ENCODE assay signal across 11 cellular contexts in genomic region chr9:20015427-20015931, GRCh38.
DNase-seq lines count a peak whose midpoint lies in the region; ATAC-seq, FAIRE-seq and TF ChIP-seq lines count a peak whose summit lies in the region.
"Had no signal": no experiment of that assay in that cellular context is flagged by ENCODE, and none has a peak within 500 bp of the region (broad histone marks: within the 10 kb centered on the region; RNA-seq: fewer than 3 reads in every experiment).

No MANE protein-coding gene starts in this region.

- H3K79me2 ChIP-seq in DND-41 (ENCODE audit: insufficient read depth, low read length): no peaks in the 10 kb centered on the region

- H3K4me3 Mint-ChIP-seq in activated CD8-positive, alpha-beta T cell treated with anti-CD3 and anti-CD28 coated beads for 36 hours: no peak overlapping the region
- H3K4me3 Mint-ChIP-seq in endodermal cell: no peak overlapping the region

- ATAC-seq in DND-41 (ENCODE audit: insufficient read depth, low read depth): peak; percentile 92
- ATAC-seq in GM19351 (IDR thresholded peaks at IDR 0.05; ENCODE audit: unreplicated experiment): peak; percentile 78
- peak; percentile 53 for ATAC-seq in HG03378 (IDR thresholded peaks at IDR 0.05; ENCODE audit: unreplicated experiment)
- ATAC-seq in activated CD8-positive, alpha-beta T cell treated with anti-CD3 and anti-CD28 coated beads for 36 hours: peak; percentile 60

- no peak for FAIRE-seq in kidney (lab: Jason Lieb, UNC)

- H3K9me3 Mint-ChIP-seq in activated CD8-positive, alpha-beta T cell treated with anti-CD3 and anti-CD28 coated beads for 36 hours: peaks cover 18% of the 10 kb centered on the region
- peaks cover 12% of the 10 kb centered on the region for H3K9me3 Mint-ChIP-seq in endodermal cell

- H3K9ac ChIP-seq in DND-41 (ENCODE audit: low read depth, low read length) (peak overlapping the region; percentile 22; the same call in 1 of the 2 replicates), kidney (ENCODE audit: low read length in 2 of 2) (no peak overlapping the region), endodermal cell (ENCODE audit: extremely low read depth, low read length, poor library complexity, severe bottlenecking) (no peak overlapping the region)

- TF ChIP-seq CTCF in DND-41 (IDR thresholded peaks at IDR 0.05; ENCODE audit: borderline replicate concordance, extremely low read depth, low read length, poor library complexity, severe bottlenecking) (no peak), kidney (IDR thresholded peaks at IDR 0.05; ENCODE audit: borderline replicate concordance, extremely low read depth, insufficient read depth) (no peak), endodermal cell (conservative IDR thresholded peaks at IDR 0.05) (no peak)
- TF ChIP-seq CTCF in activated CD8-positive, alpha-beta T cell treated with anti-CD3 and anti-CD28 coated beads for 36 hours (IDR thresholded peaks at IDR 0.05): no peak

- CTCF ChIA-PET in activated CD8-positive, alpha-beta T cell treated with anti-CD3 and anti-CD28 coated beads for 36 hours (lab: Charles Lee): interaction anchor here (0.9 to 1.2 kb wide), 2 partner anchors 10 to 16 kb away, joined by 3 read pairs; no protein-coding TSS in a partner anchor

- POLR2A ChIA-PET in activated CD8-positive, alpha-beta T cell treated with anti-CD3 and anti-CD28 coated beads for 36 hours (lab: Charles Lee): no interaction called here

- H3K4me2 ChIP-seq in DND-41 (ENCODE audit: insufficient read depth, low read length): peak overlapping the region; percentile 10; the same call in 1 of the 2 replicates

- H3K4me3 ChIP-seq in DND-41 (ENCODE audit: low read depth in 1 of 2, low read length in 2 of 2) (no peak overlapping the region), kidney (ENCODE audit: low read length in 2 of 2) (no peak overlapping the region), endodermal cell (ENCODE audit: low read length) (no peak overlapping the region)

- no peaks in the 10 kb centered on the region for H3K27me3 Mint-ChIP-seq in activated CD8-positive, alpha-beta T cell treated with anti-CD3 and anti-CD28 coated beads for 36 hours
- H3K27me3 Mint-ChIP-seq in endodermal cell (ENCODE audit: insufficient read depth): peaks cover 4% of the 10 kb centered on the region

- H3K9me3 ChIP-seq in DND-41 (ENCODE audit: insufficient read depth, low read length, severe bottlenecking): no peaks in the 10 kb centered on the region
- no peaks in the 10 kb centered on the region for H3K9me3 ChIP-seq in kidney (ENCODE audit: control insufficient read depth in 1 of 2, low read length in 2 of 2)
- peaks cover 15% of the 10 kb centered on the region for H3K9me3 ChIP-seq in endodermal cell (ENCODE audit: control insufficient read depth, low read length)

- H3K4me1 ChIP-seq in DND-41 (ENCODE audit: insufficient read depth, low read length): peaks cover 29% of the 10 kb centered on the region
- H3K4me1 ChIP-seq in kidney (ENCODE audit: control insufficient read depth in 1 of 2, insufficient read depth in 1 of 2, low read depth in 1 of 2, low read length in 2 of 2): no peaks in the 10 kb centered on the region
- H3K4me1 ChIP-seq in endodermal cell (ENCODE audit: control insufficient read depth, insufficient read depth, low read length): no peaks in the 10 kb centered on the region

- peak overlapping the region; percentile 59 for H2AFZ ChIP-seq in DND-41 (ENCODE audit: low read depth, low read length)

- peak; percentile 60 for DNase-seq in DND-41
- peak; percentile 15 for DNase-seq in activated CD8-positive, alpha-beta T cell treated with anti-CD3 and anti-CD28 coated beads for 36 hours
- DNase-seq in kidney: no peak
- no peak for DNase-seq in cerebellar nuclear complex (lab: John Stamatoyannopoulos, UW)
- DNase-seq in cardiac septum (ENCODE audit: low spot score): no peak
- DNase-seq in endodermal cell: no peak
- DNase-seq: foreskin fibroblast, NCI-H146 had no signal

- no peaks in the 10 kb centered on the region for H3K36me3 ChIP-seq in DND-41 (ENCODE audit: insufficient read depth, low read length)
- H3K36me3 ChIP-seq in kidney (ENCODE audit: control insufficient read depth in 1 of 2, insufficient read depth in 2 of 2, low read length in 2 of 2): no peaks in the 10 kb centered on the region
- no peaks in the 10 kb centered on the region for H3K36me3 ChIP-seq in endodermal cell (ENCODE audit: control insufficient read depth, insufficient read depth, low read length)

- H3K4me1 Mint-ChIP-seq in activated CD8-positive, alpha-beta T cell treated with anti-CD3 and anti-CD28 coated beads for 36 hours (ENCODE audit: low read depth): peaks cover 25% of the 10 kb centered on the region
- peaks cover 1% of the 10 kb centered on the region for H3K4me1 Mint-ChIP-seq in endodermal cell

- H3K27ac ChIP-seq in DND-41 (ENCODE audit: low read length) (peak overlapping the region; percentile 80), kidney (ENCODE audit: low read depth in 2 of 2, low read length in 2 of 2) (no peak overlapping the region), endodermal cell (ENCODE audit: low read depth, low read length) (no peak overlapping the region)
- H3K27ac ChIP-seq: HL-60 had no signal

- peak overlapping the region; percentile 81 for H3K27ac Mint-ChIP-seq in activated CD8-positive, alpha-beta T cell treated with anti-CD3 and anti-CD28 coated beads for 36 hours
- H3K27ac Mint-ChIP-seq in endodermal cell: no peak overlapping the region

- H4K20me1 ChIP-seq in DND-41 (ENCODE audit: insufficient read depth, low read length): no peaks in the 10 kb centered on the region

- no peaks in the 10 kb centered on the region for H3K27me3 ChIP-seq in DND-41 (ENCODE audit: insufficient read depth, low read length, poor library complexity)
- no peaks in the 10 kb centered on the region for H3K27me3 ChIP-seq in endodermal cell (ENCODE audit: control insufficient read depth, insufficient read depth, low read length, poor library complexity, severe bottlenecking)

- WGBS in endodermal cell (ENCODE audit: insufficient coverage in 1 of 2, insufficient read length in 1 of 2), 2 experiments: 91% methylated on average over 2 of the region's 2 CpGs; no CpG with 5 or more reads in 1 of the 2 experiments

- intact Hi-C loops in activated CD8-positive, alpha-beta T cell treated with anti-CD3 and anti-CD28 coated beads for 36 hours (cut with micrococcal nuclease): no loop called here
- intact Hi-C loops in kidney (cut with DNase I) (no loop called here), cardiac septum (cut with DNase I) (no loop called here)

- peaks cover 10% of the 10 kb centered on the region for H3K36me3 Mint-ChIP-seq in activated CD8-positive, alpha-beta T cell treated with anti-CD3 and anti-CD28 coated beads for 36 hours (ENCODE audit: low read depth)
- H3K36me3 Mint-ChIP-seq in endodermal cell (ENCODE audit: low read depth): no peaks in the 10 kb centered on the region

Comparison
In these comparisons a context has a peak if more than half of its experiments do, and no peak if none do; other contexts are left out.
1. DNase-seq: peak in DND-41 (single experiment) and activated CD8-positive, alpha-beta T cell treated with anti-CD3 and anti-CD28 coated beads for 36 hours (single experiment); none in kidney (single experiment), cerebellar nuclear complex (0 of 2), cardiac septum (single experiment) and endodermal cell (single experiment).
2. Peak in every context shown above with its lines, with median percentiles within 50 percentile points of each other: ATAC-seq.